10 cellular contexts compared by ENCODE assay signal in the genomic region with DNA sequence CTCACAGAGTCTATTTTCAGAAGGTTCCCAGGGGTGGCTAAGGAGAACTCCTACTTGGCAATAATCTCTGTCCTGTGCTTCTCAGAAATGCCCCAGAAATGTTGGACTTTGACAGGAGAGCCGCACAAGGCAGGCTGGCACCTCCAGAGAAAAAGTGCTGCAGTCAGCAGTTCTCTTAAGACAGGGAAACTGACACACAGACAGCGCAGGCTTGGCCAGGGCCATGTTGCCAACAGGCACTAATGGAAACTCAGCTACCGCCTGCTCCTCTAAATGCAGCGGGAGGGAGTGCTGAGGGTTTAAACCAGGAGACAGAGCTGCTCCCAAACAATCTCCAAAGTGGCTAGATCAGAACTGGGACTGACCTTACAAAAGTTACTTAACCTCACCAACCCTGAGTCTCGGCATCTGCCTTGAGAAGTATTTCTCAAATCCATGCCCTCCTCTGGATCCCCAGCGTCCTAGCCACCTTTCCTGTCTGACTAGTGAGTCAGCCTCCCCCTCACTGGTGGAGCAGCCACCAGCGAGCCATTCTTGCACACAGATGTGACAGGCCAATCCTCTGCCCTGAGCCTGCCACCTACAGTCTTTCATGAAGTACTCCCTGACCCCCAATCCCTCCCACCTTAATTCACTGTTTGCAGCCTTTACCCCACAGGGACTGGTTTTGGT.
DNase-seq lines count a peak whose midpoint lies in the region; ATAC-seq, FAIRE-seq and TF ChIP-seq lines count a peak whose summit lies in the region.
"Had no signal": no experiment of that assay in that cellular context is flagged by ENCODE, and none has a peak within 500 bp of the region (broad histone marks: within the 10 kb centered on the region; RNA-seq: fewer than 3 reads in every experiment).

No MANE protein-coding gene starts in this region.

- H3K9me3 Mint-ChIP-seq in effector memory CD8-positive, alpha-beta T cell = no peaks in the 10 kb centered on the region

- H3K27ac ChIP-seq in DND-41 (ENCODE audit: low read length) = peak overlapping the region; percentile 52; the same call in 1 of the 2 replicates
- H3K27ac ChIP-seq in osteoblast (ENCODE audit: low read depth, low read length) = peak overlapping the region; percentile 86
- H3K27ac ChIP-seq in neuronal stem cell (replicated peaks; ENCODE audit: low read length) = no peak overlapping the region
- H3K27ac ChIP-seq: HL-60 had no signal

- no peak overlapping the region for H2BK5ac ChIP-seq in neuronal stem cell (ENCODE audit: low read length)

- TF ChIP-seq CTCF in DND-41 (IDR thresholded peaks at IDR 0.05; ENCODE audit: borderline replicate concordance, extremely low read depth, low read length, poor library complexity, severe bottlenecking) (no peak), osteoblast (IDR thresholded peaks at IDR 0.05; ENCODE audit: extremely low read depth, low read depth, low read length) (no peak)

- peaks cover 92% of the 10 kb centered on the region for H3K36me3 ChIP-seq in DND-41 (ENCODE audit: insufficient read depth, low read length)
- H3K36me3 ChIP-seq in osteoblast (ENCODE audit: insufficient read depth, low read length) = peaks cover 72% of the 10 kb centered on the region
- peaks cover 59 to 100% of the 10 kb centered on the region in 2 donors for H3K36me3 ChIP-seq in neuronal stem cell (replicated peaks in 1 of 2; ENCODE audit: control insufficient read depth in 2 of 2, insufficient read depth in 2 of 2, low read length in 2 of 2)

- no peak overlapping the region for H3K14ac ChIP-seq in neuronal stem cell (ENCODE audit: low read length)

- no peak overlapping the region for H3K4ac ChIP-seq in neuronal stem cell (ENCODE audit: low read length)

- H3K27me3 Mint-ChIP-seq in effector memory CD8-positive, alpha-beta T cell = no peaks in the 10 kb centered on the region

- H3K9me3 ChIP-seq in DND-41 (ENCODE audit: insufficient read depth, low read length, severe bottlenecking) = no peaks in the 10 kb centered on the region
- H3K9me3 ChIP-seq in osteoblast (ENCODE audit: low read depth, low read length) = no peaks in the 10 kb centered on the region
- H3K9me3 ChIP-seq in neuronal stem cell (replicated peaks in 1 of 2; ENCODE audit: control insufficient read depth in 2 of 2, insufficient read depth in 1 of 2, low read depth in 1 of 2, low read length in 2 of 2) = peaks cover 0 to 2% of the 10 kb centered on the region in 2 donors

- no peak overlapping the region for H3K18ac ChIP-seq in neuronal stem cell (ENCODE audit: low read length)

- peaks cover 53% of the 10 kb centered on the region for H3K36me3 Mint-ChIP-seq in effector memory CD8-positive, alpha-beta T cell (ENCODE audit: insufficient read depth)

- H2BK15ac ChIP-seq in neuronal stem cell (ENCODE audit: low read length) = no peak overlapping the region

- H2BK12ac ChIP-seq in neuronal stem cell (ENCODE audit: low read length) = no peak overlapping the region

- no CpG with 5 or more reads among the region's 7 CpGs for WGBS in neuronal stem cell (ENCODE audit: extremely low coverage in 2 of 2, insufficient read length in 2 of 2, insufficient replicate concordance in 1 of 2), 2 donors

- H2BK120ac ChIP-seq in neuronal stem cell (ENCODE audit: low read depth, low read length) = no peak overlapping the region

- H3K4me3 Mint-ChIP-seq in effector memory CD8-positive, alpha-beta T cell = no peak overlapping the region

- FAIRE-seq in RCC 7860 (lab: Jason Lieb, UNC) = no peak

- H3K27me3 ChIP-seq in DND-41 (ENCODE audit: insufficient read depth, low read length, poor library complexity) (no peaks in the 10 kb centered on the region), osteoblast (ENCODE audit: insufficient read depth, low read length) (no peaks in the 10 kb centered on the region), neuronal stem cell (ENCODE audit: control insufficient read depth in 3 of 3, insufficient read depth in 3 of 3, low read depth in 1 of 3, low read length in 3 of 3) (no peaks in the 10 kb centered on the region)

- peaks cover 20% of the 10 kb centered on the region for H3K4me1 ChIP-seq in DND-41 (ENCODE audit: insufficient read depth, low read length)
- H3K4me1 ChIP-seq in osteoblast (ENCODE audit: insufficient read depth, low read length) = peaks cover 59% of the 10 kb centered on the region
- H3K4me1 ChIP-seq in neuronal stem cell (ENCODE audit: control insufficient read depth in 2 of 2, insufficient read depth in 1 of 2, low read depth in 1 of 2, low read length in 2 of 2) = peaks cover 0 to 2% of the 10 kb centered on the region in 2 donors

- no peaks in the 10 kb centered on the region for H3K79me2 ChIP-seq in DND-41 (ENCODE audit: insufficient read depth, low read length)
- H3K79me2 ChIP-seq in osteoblast (ENCODE audit: insufficient read depth, low read length) = no peaks in the 10 kb centered on the region

- DNase-seq in DND-41 = peak; percentile 18
- peak; percentile 18 for DNase-seq in RCC 7860 (ENCODE audit: low spot score)
- DNase-seq in effector memory CD8-positive, alpha-beta T cell = no peak
- DNase-seq in osteoblast (ENCODE audit: insufficient read length, low spot score, missing footprints) = peak; percentile 87
- DNase-seq in DMS153 (lab: John Stamatoyannopoulos, UW) = no peak
- DNase-seq in neuronal stem cell (ENCODE audit: low spot score) = no peak
- DNase-seq: GDM1 had no signal

- H3K9ac ChIP-seq in DND-41 (ENCODE audit: low read depth, low read length) (no peak overlapping the region), neuronal stem cell (ENCODE audit: low read depth, low read length, poor library complexity) (no peak overlapping the region)

- no peaks in the 10 kb centered on the region for H4K20me1 ChIP-seq in DND-41 (ENCODE audit: insufficient read depth, low read length)
- no peaks in the 10 kb centered on the region for H4K20me1 ChIP-seq in osteoblast (ENCODE audit: insufficient read depth, low read length)

- ATAC-seq in DND-41 (ENCODE audit: insufficient read depth, low read depth) = peak; percentile 59
- no peak for ATAC-seq in effector memory CD8-positive, alpha-beta T cell (replicated peaks)
- no peak for ATAC-seq in GM18867 (IDR thresholded peaks at IDR 0.05; ENCODE audit: unreplicated experiment)
- no peak for ATAC-seq in GM21786 (IDR thresholded peaks at IDR 0.05; ENCODE audit: unreplicated experiment)

- no peak overlapping the region for H2AFZ ChIP-seq in DND-41 (ENCODE audit: low read depth, low read length)
- H2AFZ ChIP-seq in osteoblast (ENCODE audit: low read length) = no peak overlapping the region
- no peak overlapping the region for H2AFZ ChIP-seq in neuronal stem cell (ENCODE audit: low read length)

- H3K4me2 ChIP-seq in DND-41 (ENCODE audit: insufficient read depth, low read length) (no peak overlapping the region), osteoblast (ENCODE audit: insufficient read depth, low read length) (peak overlapping the region; percentile 34), neuronal stem cell (ENCODE audit: insufficient read depth, low read length, poor library complexity, severe bottlenecking) (no peak overlapping the region)

- no peak overlapping the region for H4K91ac ChIP-seq in neuronal stem cell (ENCODE audit: low read depth, low read length, poor library complexity)

- no peak overlapping the region for H3K23ac ChIP-seq in neuronal stem cell (ENCODE audit: low read depth, low read length, poor library complexity)

- peak overlapping the region; percentile 89 to 93 for H3K27ac Mint-ChIP-seq in effector memory CD8-positive, alpha-beta T cell

- H4K8ac ChIP-seq in neuronal stem cell (ENCODE audit: low read depth, low read length) = no peak overlapping the region

- no peak overlapping the region for H2AK5ac ChIP-seq in neuronal stem cell (ENCODE audit: low read depth, low read length)

- H3K79me1 ChIP-seq in neuronal stem cell (ENCODE audit: low read depth, low read length) = peaks cover 2% of the 10 kb centered on the region

- peaks cover 15 to 20% of the 10 kb centered on the region in 2 donors for H3K4me1 Mint-ChIP-seq in effector memory CD8-positive, alpha-beta T cell (ENCODE audit: low read depth in 2 of 2)

- H3K4me3 ChIP-seq in DND-41 (ENCODE audit: low read depth in 1 of 2, low read length in 2 of 2) (no peak overlapping the region), osteoblast (ENCODE audit: insufficient read depth, low read length) (peak overlapping the region; percentile 3), neuronal stem cell (ENCODE audit: low read length in 2 of 2) (no peak overlapping the region)

Comparison
In these comparisons a context has a peak if more than half of its experiments do, and no peak if none do; other contexts are left out.
1. DNase-seq: peak in DND-41 (single experiment), RCC 7860 (single experiment) and osteoblast (single experiment); none in effector memory CD8-positive, alpha-beta T cell (0 of 3), DMS153 (single experiment) and neuronal stem cell (single experiment).